Comparison of ENCODE assay signal across 1 cellular context in the genomic region with DNA sequence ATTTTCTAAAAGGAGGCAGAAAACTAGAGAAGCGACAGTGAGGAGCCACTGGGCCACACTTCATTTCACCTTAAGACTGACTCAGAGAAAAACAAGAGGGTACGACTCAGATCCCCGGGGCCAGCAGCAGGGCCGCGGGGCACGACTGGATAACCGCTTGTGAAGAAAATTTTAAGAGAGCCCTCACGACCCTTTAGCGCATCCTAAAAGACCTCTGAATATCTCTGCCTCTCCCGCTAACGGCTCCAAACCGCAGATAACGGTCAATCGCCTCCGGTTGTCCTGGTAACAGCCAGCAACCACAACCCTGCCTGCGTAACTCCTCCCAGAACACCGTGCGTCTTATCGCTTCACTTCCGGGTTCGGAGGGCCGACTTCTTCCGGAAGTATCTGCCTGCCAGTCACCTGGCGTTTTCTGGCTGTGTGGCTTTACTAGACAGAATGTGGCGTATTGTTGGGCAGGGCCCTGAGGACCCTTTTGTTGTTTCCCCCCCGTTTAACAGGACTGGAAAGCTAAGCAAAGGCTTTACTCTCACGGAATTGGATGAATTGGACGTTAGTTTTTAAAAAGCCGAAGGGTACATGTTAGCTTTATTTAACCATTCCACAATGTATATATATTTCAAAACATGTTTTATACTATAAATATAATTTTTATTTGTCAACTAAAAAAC.
TF ChIP-seq lines count a peak whose summit lies in the region.

No MANE protein-coding gene starts in this region.

TF ChIP-seq in GM12878, 131 proteins besides CTCF, POLR2A, EP300 and RAD21 (continued from another document and continues in another):
- TF ChIP-seq, protein P1, sequence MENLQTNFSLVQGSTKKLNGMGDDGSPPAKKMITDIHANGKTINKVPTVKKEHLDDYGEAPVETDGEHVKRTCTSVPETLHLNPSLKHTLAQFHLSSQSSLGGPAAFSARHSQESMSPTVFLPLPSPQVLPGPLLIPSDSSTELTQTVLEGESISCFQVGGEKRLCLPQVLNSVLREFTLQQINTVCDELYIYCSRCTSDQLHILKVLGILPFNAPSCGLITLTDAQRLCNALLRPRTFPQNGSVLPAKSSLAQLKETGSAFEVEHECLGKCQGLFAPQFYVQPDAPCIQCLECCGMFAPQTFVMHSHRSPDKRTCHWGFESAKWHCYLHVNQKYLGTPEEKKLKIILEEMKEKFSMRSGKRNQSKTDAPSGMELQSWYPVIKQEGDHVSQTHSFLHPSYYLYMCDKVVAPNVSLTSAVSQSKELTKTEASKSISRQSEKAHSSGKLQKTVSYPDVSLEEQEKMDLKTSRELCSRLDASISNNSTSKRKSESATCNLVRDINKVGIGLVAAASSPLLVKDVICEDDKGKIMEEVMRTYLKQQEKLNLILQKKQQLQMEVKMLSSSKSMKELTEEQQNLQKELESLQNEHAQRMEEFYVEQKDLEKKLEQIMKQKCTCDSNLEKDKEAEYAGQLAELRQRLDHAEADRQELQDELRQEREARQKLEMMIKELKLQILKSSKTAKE (IDR thresholded peaks at IDR 0.05; ENCODE audit: low read depth, poor library complexity, severe bottlenecking) = peak; percentile 31
- TF ChIP-seq NR2C2 (IDR thresholded peaks at IDR 0.05; ENCODE audit: borderline replicate concordance, control insufficient read depth, insufficient read length, low read depth) (no peak), BHLHE40 (IDR thresholded peaks at IDR 0.05; ENCODE audit: borderline replicate concordance in 1 of 2, low read depth in 2 of 2, low read length in 1 of 2) (peak; percentile 29 to 55; a peak in 2 of 4 replicates), KDM1A (IDR thresholded peaks at IDR 0.05; ENCODE audit: borderline replicate concordance) (no peak), SUZ12 (IDR thresholded peaks at IDR 0.05; ENCODE audit: unreplicated experiment) (no peak), TAF1 (IDR thresholded peaks at IDR 0.05; ENCODE audit: borderline replicate concordance, low read depth, low read length) (peak; percentile 88), NFIC (IDR thresholded peaks at IDR 0.05; ENCODE audit: low read depth, low read length) (0 out of 2 replicates have a peak, but pooled peaks have one; percentile 44), MYC (IDR thresholded peaks at IDR 0.05; ENCODE audit: insufficient read depth, insufficient read length, insufficient replicate concordance, low read length, severe bottlenecking) (no peak), POU2F2 (IDR thresholded peaks at IDR 0.05; ENCODE audit: borderline replicate concordance, low read depth, low read length) (peak; percentile 66; the same call in 2 of the 3 replicates), NR2F1 (conservative IDR thresholded peaks at IDR 0.05) (no peak), PAX5 (IDR thresholded peaks at IDR 0.05; ENCODE audit: borderline replicate concordance, low read depth, low read length) (peak; percentile 70; the same call in 1 of the 2 replicates), NFXL1 (IDR thresholded peaks at IDR 0.05; ENCODE audit: borderline replicate concordance) (no peak), NRF1 (conservative IDR thresholded peaks at IDR 0.05; ENCODE audit: low read depth, low read length) (no peak), IKZF1 (conservative IDR thresholded peaks at IDR 0.05) (peak; percentile 55), HDAC2 (IDR thresholded peaks at IDR 0.05) (no peak), YY1 (IDR thresholded peaks at IDR 0.05; ENCODE audit: low read depth, low read length) (peak; percentile 58; the same call in 1 of the 2 replicates), FOXM1 (IDR thresholded peaks at IDR 0.05; ENCODE audit: low read depth, low read length) (no peak), SP1 (IDR thresholded peaks at IDR 0.05; ENCODE audit: low read depth, low read length) (peak; percentile 41), ZNF622 (IDR thresholded peaks at IDR 0.05) (no peak), CHD1 (IDR thresholded peaks at IDR 0.05; ENCODE audit: low read depth, low read length) (no peak), CHD2 (IDR thresholded peaks at IDR 0.05; ENCODE audit: borderline replicate concordance, low read depth, low read length) (peak; percentile 74), JUNB (IDR thresholded peaks at IDR 0.05) (no peak), RELA (IDR thresholded peaks at IDR 0.05; ENCODE audit: borderline replicate concordance, partially characterized antibody) (peak; percentile 61), GATAD2B (conservative IDR thresholded peaks at IDR 0.05; ENCODE audit: low read depth) (peak; percentile 67), SUPT20H (IDR thresholded peaks at IDR 0.05; ENCODE audit: borderline replicate concordance, control insufficient read depth, low read depth, low read length) (no peak)
- TF ChIP-seq, protein P2, sequence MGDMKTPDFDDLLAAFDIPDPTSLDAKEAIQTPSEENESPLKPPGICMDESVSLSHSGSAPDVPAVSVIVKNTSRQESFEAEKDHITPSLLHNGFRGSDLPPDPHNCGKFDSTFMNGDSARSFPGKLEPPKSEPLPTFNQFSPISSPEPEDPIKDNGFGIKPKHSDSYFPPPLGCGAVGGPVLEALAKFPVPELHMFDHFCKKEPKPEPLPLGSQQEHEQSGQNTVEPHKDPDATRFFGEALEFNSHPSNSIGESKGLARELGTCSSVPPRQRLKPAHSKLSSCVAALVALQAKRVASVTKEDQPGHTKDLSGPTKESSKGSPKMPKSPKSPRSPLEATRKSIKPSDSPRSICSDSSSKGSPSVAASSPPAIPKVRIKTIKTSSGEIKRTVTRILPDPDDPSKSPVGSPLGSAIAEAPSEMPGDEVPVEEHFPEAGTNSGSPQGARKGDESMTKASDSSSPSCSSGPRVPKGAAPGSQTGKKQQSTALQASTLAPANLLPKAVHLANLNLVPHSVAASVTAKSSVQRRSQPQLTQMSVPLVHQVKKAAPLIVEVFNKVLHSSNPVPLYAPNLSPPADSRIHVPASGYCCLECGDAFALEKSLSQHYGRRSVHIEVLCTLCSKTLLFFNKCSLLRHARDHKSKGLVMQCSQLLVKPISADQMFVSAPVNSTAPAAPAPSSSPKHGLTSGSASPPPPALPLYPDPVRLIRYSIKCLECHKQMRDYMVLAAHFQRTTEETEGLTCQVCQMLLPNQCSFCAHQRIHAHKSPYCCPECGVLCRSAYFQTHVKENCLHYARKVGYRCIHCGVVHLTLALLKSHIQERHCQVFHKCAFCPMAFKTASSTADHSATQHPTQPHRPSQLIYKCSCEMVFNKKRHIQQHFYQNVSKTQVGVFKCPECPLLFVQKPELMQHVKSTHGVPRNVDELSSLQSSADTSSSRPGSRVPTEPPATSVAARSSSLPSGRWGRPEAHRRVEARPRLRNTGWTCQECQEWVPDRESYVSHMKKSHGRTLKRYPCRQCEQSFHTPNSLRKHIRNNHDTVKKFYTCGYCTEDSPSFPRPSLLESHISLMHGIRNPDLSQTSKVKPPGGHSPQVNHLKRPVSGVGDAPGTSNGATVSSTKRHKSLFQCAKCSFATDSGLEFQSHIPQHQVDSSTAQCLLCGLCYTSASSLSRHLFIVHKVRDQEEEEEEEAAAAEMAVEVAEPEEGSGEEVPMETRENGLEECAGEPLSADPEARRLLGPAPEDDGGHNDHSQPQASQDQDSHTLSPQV (IDR thresholded peaks at IDR 0.05) = no peak
- TF ChIP-seq, protein P3, sequence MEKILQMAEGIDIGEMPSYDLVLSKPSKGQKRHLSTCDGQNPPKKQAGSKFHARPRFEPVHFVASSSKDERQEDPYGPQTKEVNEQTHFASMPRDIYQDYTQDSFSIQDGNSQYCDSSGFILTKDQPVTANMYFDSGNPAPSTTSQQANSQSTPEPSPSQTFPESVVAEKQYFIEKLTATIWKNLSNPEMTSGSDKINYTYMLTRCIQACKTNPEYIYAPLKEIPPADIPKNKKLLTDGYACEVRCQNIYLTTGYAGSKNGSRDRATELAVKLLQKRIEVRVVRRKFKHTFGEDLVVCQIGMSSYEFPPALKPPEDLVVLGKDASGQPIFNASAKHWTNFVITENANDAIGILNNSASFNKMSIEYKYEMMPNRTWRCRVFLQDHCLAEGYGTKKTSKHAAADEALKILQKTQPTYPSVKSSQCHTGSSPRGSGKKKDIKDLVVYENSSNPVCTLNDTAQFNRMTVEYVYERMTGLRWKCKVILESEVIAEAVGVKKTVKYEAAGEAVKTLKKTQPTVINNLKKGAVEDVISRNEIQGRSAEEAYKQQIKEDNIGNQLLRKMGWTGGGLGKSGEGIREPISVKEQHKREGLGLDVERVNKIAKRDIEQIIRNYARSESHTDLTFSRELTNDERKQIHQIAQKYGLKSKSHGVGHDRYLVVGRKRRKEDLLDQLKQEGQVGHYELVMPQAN (conservative IDR thresholded peaks at IDR 0.05) = peak; percentile 74
- TF ChIP-seq, protein P4, sequence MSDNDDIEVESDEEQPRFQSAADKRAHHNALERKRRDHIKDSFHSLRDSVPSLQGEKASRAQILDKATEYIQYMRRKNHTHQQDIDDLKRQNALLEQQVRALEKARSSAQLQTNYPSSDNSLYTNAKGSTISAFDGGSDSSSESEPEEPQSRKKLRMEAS (IDR thresholded peaks at IDR 0.05; ENCODE audit: low read depth, low read length) = 0 out of 2 replicates have a peak, but pooled peaks have one; percentile 18
- TF ChIP-seq, protein P5, sequence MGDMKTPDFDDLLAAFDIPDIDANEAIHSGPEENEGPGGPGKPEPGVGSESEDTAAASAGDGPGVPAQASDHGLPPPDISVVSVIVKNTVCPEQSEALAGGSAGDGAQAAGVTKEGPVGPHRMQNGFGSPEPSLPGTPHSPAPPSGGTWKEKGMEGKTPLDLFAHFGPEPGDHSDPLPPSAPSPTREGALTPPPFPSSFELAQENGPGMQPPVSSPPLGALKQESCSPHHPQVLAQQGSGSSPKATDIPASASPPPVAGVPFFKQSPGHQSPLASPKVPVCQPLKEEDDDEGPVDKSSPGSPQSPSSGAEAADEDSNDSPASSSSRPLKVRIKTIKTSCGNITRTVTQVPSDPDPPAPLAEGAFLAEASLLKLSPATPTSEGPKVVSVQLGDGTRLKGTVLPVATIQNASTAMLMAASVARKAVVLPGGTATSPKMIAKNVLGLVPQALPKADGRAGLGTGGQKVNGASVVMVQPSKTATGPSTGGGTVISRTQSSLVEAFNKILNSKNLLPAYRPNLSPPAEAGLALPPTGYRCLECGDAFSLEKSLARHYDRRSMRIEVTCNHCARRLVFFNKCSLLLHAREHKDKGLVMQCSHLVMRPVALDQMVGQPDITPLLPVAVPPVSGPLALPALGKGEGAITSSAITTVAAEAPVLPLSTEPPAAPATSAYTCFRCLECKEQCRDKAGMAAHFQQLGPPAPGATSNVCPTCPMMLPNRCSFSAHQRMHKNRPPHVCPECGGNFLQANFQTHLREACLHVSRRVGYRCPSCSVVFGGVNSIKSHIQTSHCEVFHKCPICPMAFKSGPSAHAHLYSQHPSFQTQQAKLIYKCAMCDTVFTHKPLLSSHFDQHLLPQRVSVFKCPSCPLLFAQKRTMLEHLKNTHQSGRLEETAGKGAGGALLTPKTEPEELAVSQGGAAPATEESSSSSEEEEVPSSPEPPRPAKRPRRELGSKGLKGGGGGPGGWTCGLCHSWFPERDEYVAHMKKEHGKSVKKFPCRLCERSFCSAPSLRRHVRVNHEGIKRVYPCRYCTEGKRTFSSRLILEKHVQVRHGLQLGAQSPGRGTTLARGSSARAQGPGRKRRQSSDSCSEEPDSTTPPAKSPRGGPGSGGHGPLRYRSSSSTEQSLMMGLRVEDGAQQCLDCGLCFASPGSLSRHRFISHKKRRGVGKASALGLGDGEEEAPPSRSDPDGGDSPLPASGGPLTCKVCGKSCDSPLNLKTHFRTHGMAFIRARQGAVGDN (IDR thresholded peaks at IDR 0.05) = peak; percentile 91
- TF ChIP-seq, protein P6, sequence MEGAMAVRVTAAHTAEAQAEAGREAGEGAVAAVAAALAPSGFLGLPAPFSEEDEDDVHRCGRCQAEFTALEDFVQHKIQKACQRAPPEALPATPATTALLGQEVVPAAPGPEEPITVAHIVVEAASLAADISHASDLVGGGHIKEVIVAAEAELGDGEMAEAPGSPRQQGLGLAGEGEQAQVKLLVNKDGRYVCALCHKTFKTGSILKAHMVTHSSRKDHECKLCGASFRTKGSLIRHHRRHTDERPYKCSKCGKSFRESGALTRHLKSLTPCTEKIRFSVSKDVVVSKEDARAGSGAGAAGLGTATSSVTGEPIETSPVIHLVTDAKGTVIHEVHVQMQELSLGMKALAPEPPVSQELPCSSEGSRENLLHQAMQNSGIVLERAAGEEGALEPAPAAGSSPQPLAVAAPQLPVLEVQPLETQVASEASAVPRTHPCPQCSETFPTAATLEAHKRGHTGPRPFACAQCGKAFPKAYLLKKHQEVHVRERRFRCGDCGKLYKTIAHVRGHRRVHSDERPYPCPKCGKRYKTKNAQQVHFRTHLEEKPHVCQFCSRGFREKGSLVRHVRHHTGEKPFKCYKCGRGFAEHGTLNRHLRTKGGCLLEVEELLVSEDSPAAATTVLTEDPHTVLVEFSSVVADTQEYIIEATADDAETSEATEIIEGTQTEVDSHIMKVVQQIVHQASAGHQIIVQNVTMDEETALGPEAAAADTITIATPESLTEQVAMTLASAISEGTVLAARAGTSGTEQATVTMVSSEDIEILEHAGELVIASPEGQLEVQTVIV (IDR thresholded peaks at IDR 0.05; ENCODE audit: borderline replicate concordance, partially characterized antibody) = peak; percentile 84
- TF ChIP-seq, protein P7, sequence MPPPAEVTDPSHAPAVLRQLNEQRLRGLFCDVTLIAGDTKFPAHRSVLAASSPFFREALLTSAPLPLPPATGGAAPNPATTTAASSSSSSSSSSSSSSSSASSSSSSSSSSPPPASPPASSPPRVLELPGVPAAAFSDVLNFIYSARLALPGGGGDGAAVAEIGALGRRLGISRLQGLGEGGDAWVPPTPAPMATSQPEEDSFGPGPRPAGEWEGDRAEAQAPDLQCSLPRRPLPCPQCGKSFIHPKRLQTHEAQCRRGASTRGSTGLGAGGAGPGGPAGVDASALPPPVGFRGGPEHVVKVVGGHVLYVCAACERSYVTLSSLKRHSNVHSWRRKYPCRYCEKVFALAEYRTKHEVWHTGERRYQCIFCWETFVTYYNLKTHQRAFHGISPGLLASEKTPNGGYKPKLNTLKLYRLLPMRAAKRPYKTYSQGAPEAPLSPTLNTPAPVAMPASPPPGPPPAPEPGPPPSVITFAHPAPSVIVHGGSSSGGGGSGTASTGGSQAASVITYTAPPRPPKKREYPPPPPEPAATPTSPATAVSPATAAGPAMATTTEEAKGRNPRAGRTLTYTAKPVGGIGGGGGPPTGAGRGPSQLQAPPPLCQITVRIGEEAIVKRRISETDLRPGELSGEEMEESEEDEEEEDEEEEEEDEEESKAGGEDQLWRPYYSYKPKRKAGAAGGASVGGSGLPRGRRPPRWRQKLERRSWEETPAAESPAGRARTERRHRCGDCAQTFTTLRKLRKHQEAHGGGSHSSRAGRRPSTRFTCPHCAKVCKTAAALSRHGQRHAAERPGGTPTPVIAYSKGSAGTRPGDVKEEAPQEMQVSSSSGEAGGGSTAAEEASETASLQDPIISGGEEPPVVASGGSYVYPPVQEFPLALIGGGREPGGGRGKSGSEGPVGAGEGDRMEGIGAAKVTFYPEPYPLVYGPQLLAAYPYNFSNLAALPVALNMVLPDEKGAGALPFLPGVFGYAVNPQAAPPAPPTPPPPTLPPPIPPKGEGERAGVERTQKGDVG (CRISPR knock-in tag; IDR thresholded peaks at IDR 0.05) = no peak
- TF ChIP-seq, protein P8, sequence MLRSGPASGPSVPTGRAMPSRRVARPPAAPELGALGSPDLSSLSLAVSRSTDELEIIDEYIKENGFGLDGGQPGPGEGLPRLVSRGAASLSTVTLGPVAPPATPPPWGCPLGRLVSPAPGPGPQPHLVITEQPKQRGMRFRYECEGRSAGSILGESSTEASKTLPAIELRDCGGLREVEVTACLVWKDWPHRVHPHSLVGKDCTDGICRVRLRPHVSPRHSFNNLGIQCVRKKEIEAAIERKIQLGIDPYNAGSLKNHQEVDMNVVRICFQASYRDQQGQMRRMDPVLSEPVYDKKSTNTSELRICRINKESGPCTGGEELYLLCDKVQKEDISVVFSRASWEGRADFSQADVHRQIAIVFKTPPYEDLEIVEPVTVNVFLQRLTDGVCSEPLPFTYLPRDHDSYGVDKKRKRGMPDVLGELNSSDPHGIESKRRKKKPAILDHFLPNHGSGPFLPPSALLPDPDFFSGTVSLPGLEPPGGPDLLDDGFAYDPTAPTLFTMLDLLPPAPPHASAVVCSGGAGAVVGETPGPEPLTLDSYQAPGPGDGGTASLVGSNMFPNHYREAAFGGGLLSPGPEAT (IDR thresholded peaks at IDR 0.05; ENCODE audit: low read depth) = 0 out of 2 replicates have a peak, but pooled peaks have one; percentile 32
